Comparison of ENCODE assay signal across 1 cellular context in the genomic region with DNA sequence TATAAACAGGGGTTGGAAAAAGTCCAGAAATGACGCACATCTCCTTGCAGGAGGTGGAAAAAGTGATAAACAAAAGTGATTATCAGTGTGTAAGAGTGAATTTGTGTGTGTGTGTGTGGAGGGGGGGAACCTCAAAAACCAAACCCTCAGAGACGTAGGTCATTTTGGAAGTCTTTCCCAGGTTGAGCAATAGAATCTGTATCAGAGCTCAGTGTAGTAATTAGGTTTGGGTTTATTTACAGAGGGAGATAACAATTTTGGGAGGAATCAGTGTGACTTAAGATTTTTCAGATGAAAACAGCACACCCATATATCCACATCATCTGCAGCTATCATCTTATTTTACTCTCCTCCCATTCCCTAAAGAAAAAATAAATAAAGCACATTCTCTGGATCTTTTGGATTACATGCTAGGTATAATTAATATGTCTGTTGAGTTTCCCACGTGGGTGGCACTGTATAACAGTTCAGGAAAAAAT.
TF ChIP-seq lines count a peak whose summit lies in the region.

No MANE protein-coding gene starts in this region.

TF ChIP-seq in HEK293, 187 proteins besides CTCF, POLR2A, EP300 and RAD21 (continued from another document and continues in another):
- TF ChIP-seq, protein P1, sequence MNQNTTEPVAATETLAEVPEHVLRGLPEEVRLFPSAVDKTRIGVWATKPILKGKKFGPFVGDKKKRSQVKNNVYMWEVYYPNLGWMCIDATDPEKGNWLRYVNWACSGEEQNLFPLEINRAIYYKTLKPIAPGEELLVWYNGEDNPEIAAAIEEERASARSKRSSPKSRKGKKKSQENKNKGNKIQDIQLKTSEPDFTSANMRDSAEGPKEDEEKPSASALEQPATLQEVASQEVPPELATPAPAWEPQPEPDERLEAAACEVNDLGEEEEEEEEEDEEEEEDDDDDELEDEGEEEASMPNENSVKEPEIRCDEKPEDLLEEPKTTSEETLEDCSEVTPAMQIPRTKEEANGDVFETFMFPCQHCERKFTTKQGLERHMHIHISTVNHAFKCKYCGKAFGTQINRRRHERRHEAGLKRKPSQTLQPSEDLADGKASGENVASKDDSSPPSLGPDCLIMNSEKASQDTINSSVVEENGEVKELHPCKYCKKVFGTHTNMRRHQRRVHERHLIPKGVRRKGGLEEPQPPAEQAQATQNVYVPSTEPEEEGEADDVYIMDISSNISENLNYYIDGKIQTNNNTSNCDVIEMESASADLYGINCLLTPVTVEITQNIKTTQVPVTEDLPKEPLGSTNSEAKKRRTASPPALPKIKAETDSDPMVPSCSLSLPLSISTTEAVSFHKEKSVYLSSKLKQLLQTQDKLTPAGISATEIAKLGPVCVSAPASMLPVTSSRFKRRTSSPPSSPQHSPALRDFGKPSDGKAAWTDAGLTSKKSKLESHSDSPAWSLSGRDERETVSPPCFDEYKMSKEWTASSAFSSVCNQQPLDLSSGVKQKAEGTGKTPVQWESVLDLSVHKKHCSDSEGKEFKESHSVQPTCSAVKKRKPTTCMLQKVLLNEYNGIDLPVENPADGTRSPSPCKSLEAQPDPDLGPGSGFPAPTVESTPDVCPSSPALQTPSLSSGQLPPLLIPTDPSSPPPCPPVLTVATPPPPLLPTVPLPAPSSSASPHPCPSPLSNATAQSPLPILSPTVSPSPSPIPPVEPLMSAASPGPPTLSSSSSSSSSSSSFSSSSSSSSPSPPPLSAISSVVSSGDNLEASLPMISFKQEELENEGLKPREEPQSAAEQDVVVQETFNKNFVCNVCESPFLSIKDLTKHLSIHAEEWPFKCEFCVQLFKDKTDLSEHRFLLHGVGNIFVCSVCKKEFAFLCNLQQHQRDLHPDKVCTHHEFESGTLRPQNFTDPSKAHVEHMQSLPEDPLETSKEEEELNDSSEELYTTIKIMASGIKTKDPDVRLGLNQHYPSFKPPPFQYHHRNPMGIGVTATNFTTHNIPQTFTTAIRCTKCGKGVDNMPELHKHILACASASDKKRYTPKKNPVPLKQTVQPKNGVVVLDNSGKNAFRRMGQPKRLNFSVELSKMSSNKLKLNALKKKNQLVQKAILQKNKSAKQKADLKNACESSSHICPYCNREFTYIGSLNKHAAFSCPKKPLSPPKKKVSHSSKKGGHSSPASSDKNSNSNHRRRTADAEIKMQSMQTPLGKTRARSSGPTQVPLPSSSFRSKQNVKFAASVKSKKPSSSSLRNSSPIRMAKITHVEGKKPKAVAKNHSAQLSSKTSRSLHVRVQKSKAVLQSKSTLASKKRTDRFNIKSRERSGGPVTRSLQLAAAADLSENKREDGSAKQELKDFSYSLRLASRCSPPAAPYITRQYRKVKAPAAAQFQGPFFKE (tag by site-specific recombination; IDR thresholded peaks at IDR 0.05; ENCODE audit: borderline replicate concordance): no peak
- TF ChIP-seq ZBTB7A (tag by site-specific recombination; IDR thresholded peaks at IDR 0.05; ENCODE audit: low read depth) (no peak), ZBTB11 (tag by site-specific recombination; conservative IDR thresholded peaks at IDR 0.05; ENCODE audit: low read depth) (no peak), ZIC2 (tag by site-specific recombination; IDR thresholded peaks at IDR 0.05) (no peak), ZNF76 (tag by site-specific recombination; IDR thresholded peaks at IDR 0.05; ENCODE audit: borderline replicate concordance, low read depth) (no peak), ZNF2 (tag by site-specific recombination; IDR thresholded peaks at IDR 0.05) (no peak), ZFP3 (tag by site-specific recombination; IDR thresholded peaks at IDR 0.05; ENCODE audit: low read depth) (no peak), TRIM28 (IDR thresholded peaks at IDR 0.05; ENCODE audit: borderline replicate concordance, low read length) (no peak), ZNF837 (tag by site-specific recombination; IDR thresholded peaks at IDR 0.05) (no peak), ZNF645 (tag by site-specific recombination; IDR thresholded peaks at IDR 0.05) (no peak), HOXC10 (CRISPR knock-in tag; IDR thresholded peaks at IDR 0.05) (no peak), ZNF639 (tag by site-specific recombination; IDR thresholded peaks at IDR 0.05) (no peak), GLIS1 (tag by site-specific recombination; IDR thresholded peaks at IDR 0.05) (peak; percentile 94), ZNF121 (tag by site-specific recombination; IDR thresholded peaks at IDR 0.05) (no peak), BCL11A (tag by site-specific recombination; IDR thresholded peaks at IDR 0.05; ENCODE audit: low read depth) (no peak), ZNF24 (tag by site-specific recombination; IDR thresholded peaks at IDR 0.05) (0 out of 2 replicates have a peak, but pooled peaks have one; percentile 28), ZNF19 (tag by site-specific recombination; IDR thresholded peaks at IDR 0.05; ENCODE audit: low read depth) (no peak), BCL6B (tag by site-specific recombination; IDR thresholded peaks at IDR 0.05) (no peak; the same call in 1 of the 2 replicates), ZXDB (tag by site-specific recombination; IDR thresholded peaks at IDR 0.05) (0 out of 2 replicates have a peak, but pooled peaks have one; percentile 66), ZNF660 (tag by site-specific recombination; IDR thresholded peaks at IDR 0.05) (no peak), ZNF701 (tag by site-specific recombination; IDR thresholded peaks at IDR 0.05) (no peak), ZBTB26 (tag by site-specific recombination; optimal IDR thresholded peaks at IDR 0.05) (no peak), YY2 (tag by site-specific recombination; IDR thresholded peaks at IDR 0.05) (no peak), ZNF670 (tag by site-specific recombination; IDR thresholded peaks at IDR 0.05; ENCODE audit: low read depth) (no peak), HOXD13 (CRISPR knock-in tag; IDR thresholded peaks at IDR 0.05; ENCODE audit: borderline replicate concordance) (no peak), ZNF394 (tag by site-specific recombination; IDR thresholded peaks at IDR 0.05; ENCODE audit: borderline replicate concordance) (no peak)
- TF ChIP-seq, protein P2, sequence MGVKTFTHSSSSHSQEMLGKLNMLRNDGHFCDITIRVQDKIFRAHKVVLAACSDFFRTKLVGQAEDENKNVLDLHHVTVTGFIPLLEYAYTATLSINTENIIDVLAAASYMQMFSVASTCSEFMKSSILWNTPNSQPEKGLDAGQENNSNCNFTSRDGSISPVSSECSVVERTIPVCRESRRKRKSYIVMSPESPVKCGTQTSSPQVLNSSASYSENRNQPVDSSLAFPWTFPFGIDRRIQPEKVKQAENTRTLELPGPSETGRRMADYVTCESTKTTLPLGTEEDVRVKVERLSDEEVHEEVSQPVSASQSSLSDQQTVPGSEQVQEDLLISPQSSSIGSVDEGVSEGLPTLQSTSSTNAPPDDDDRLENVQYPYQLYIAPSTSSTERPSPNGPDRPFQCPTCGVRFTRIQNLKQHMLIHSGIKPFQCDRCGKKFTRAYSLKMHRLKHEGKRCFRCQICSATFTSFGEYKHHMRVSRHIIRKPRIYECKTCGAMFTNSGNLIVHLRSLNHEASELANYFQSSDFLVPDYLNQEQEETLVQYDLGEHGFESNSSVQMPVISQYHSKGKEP (tag by site-specific recombination; IDR thresholded peaks at IDR 0.05): no peak
- TF ChIP-seq, protein P3, sequence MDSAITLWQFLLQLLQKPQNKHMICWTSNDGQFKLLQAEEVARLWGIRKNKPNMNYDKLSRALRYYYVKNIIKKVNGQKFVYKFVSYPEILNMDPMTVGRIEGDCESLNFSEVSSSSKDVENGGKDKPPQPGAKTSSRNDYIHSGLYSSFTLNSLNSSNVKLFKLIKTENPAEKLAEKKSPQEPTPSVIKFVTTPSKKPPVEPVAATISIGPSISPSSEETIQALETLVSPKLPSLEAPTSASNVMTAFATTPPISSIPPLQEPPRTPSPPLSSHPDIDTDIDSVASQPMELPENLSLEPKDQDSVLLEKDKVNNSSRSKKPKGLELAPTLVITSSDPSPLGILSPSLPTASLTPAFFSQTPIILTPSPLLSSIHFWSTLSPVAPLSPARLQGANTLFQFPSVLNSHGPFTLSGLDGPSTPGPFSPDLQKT (IDR thresholded peaks at IDR 0.05; ENCODE audit: borderline replicate concordance, low read depth, low read length): no peak
- TF ChIP-seq, protein P4, sequence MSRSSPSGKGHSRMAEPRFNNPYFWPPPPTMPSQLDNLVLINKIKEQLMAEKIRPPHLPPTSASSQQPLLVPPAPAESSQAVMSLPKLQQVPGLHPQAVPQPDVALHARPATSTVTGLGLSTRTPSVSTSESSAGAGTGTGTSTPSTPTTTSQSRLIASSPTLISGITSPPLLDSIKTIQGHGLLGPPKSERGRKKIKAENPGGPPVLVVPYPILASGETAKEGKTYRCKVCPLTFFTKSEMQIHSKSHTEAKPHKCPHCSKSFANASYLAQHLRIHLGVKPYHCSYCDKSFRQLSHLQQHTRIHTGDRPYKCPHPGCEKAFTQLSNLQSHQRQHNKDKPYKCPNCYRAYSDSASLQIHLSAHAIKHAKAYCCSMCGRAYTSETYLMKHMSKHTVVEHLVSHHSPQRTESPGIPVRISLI (tag by site-specific recombination; IDR thresholded peaks at IDR 0.05): no peak
- TF ChIP-seq, protein P5, sequence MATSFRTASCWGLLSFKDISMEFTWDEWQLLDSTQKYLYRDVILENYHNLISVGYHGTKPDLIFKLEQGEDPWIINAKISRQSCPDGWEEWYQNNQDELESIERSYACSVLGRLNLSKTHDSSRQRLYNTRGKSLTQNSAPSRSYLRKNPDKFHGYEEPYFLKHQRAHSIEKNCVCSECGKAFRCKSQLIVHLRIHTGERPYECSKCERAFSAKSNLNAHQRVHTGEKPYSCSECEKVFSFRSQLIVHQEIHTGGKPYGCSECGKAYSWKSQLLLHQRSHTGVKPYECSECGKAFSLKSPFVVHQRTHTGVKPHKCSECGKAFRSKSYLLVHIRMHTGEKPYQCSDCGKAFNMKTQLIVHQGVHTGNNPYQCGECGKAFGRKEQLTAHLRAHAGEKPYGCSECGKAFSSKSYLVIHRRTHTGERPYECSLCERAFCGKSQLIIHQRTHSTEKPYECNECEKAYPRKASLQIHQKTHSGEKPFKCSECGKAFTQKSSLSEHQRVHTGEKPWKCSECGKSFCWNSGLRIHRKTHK (tag by site-specific recombination; IDR thresholded peaks at IDR 0.05): no peak
